In genomic region chr3:4977889-4978258, GRCh38 we compare ENCODE assay signal across 8 cellular contexts. TPM values are rescaled to one million over a fixed set of nuclear protein-coding genes. Genes with fewer than 3 reads are reported as not detected.
DNase-seq lines count a peak whose midpoint lies in the region; ATAC-seq, FAIRE-seq and TF ChIP-seq lines count a peak whose summit lies in the region.

No MANE protein-coding gene starts in this region.

- H4K20me1 ChIP-seq in GM12878 (ENCODE audit: control insufficient read depth, insufficient read depth), result no peaks in the 10 kb centered on the region; the same call in 1 of the 2 replicates

- TF ChIP-seq RAD21 in GM12878 (IDR thresholded peaks at IDR 0.05; ENCODE audit: insufficient read depth, low read depth, low read length), result no peak

- CTCF ChIA-PET in GM12878 (lab: Yijun Ruan, JAX), result interaction anchor here (0.9 to 14.2 kb wide), 15 partner anchors 10 to 266 kb away, joined by 4 to 330 read pairs (median 28); no protein-coding TSS in a partner anchor

- peaks cover 4% of the 10 kb centered on the region for H3K79me1 ChIP-seq in mesenchymal stem cell (replicated peaks; ENCODE audit: low read length, poor library complexity, severe bottlenecking)

- peaks cover 26% of the 10 kb centered on the region for H3K4me1 Mint-ChIP-seq in type B pancreatic cell (ENCODE audit: unreplicated experiment)

- no peak for TF ChIP-seq POLR2A in GM12878 (IDR thresholded peaks at IDR 0.05; ENCODE audit: low read depth, low read length)

- in situ Hi-C loops in GM12878 (cut with MboI), result loop anchor here (5.0 kb wide), 2 partner anchors 131 to 219 kb away; no protein-coding TSS in a partner anchor

- H3K4me3 ChIP-seq in GM12878, result peak overlapping the region; percentile 72
- H3K4me3 ChIP-seq in mesenchymal stem cell (ENCODE audit: insufficient read depth in 1 of 2, low read depth in 1 of 2, low read length in 2 of 2), result peak overlapping the region; percentile 41 to 79

- H3K36me3 ChIP-seq in GM12878 (ENCODE audit: control insufficient read depth in 2 of 2, insufficient read depth in 2 of 2, low read length in 1 of 2) (peaks cover 2 to 11% of the 10 kb centered on the region in 2 experiments), mesenchymal stem cell (ENCODE audit: control insufficient read depth in 1 of 2, insufficient read depth in 2 of 2, low read depth in 1 of 2, low read length in 2 of 2) (peaks cover 6 to 15% of the 10 kb centered on the region in 2 experiments)

- H3K23ac ChIP-seq in mesenchymal stem cell (ENCODE audit: low read length in 2 of 2), result no peak overlapping the region

- peak overlapping the region; percentile 91 to 99 for H3K18ac ChIP-seq in mesenchymal stem cell (ENCODE audit: low read depth in 1 of 2, low read length in 2 of 2)

- FAIRE-seq in GM12878 (lab: Jason Lieb, UNC), result no peak

- SMC1A ChIA-PET in GM12878 (lab: Charles Lee; ENCODE audit: uncharacterized antibody, unreplicated experiment), result interaction anchor here (2.2 to 13.6 kb wide), 16 partner anchors 8 to 257 kb away, joined by 10 to 186 read pairs (median 54); no protein-coding TSS in a partner anchor

- H3K27me3 Mint-ChIP-seq in type B pancreatic cell, result peaks cover 34% of the 10 kb centered on the region

- peaks cover 35% of the 10 kb centered on the region for H3K79me2 ChIP-seq in GM12878 (ENCODE audit: control insufficient read depth, insufficient read depth, low read length)

- intact Hi-C loops in GM12878 (cut with micrococcal nuclease; ENCODE audit: unreplicated experiment), result loop anchor here (1.0 to 5.0 kb wide), 12 partner anchors 41 to 267 kb away; partner anchors contain the start of genes ARL8B and EDEM1

- H2AFZ ChIP-seq in GM12878 (ENCODE audit: control insufficient read depth, low read depth, low read length) (no peak overlapping the region), mesenchymal stem cell (ENCODE audit: low read depth, low read length) (no peak overlapping the region)

- H3K27ac ChIP-seq in GM12878 (ENCODE audit: control insufficient read depth, insufficient read depth) (peak overlapping the region; percentile 84), mesenchymal stem cell (ENCODE audit: low read length, poor library complexity, severe bottlenecking) (peak overlapping the region; percentile 97)

- peak overlapping the region; percentile 97 for H4K91ac ChIP-seq in mesenchymal stem cell (ENCODE audit: low read length)

- ATAC-seq in GM18907 (IDR thresholded peaks at IDR 0.05; ENCODE audit: unreplicated experiment), result peak; percentile 0
- ATAC-seq in GM12878, result no peak

- peak overlapping the region; percentile 56 for H3K4me2 ChIP-seq in GM12878 (ENCODE audit: control insufficient read depth, insufficient read depth)
- H3K4me2 ChIP-seq in mesenchymal stem cell (ENCODE audit: low read length, poor library complexity, severe bottlenecking), result peak overlapping the region; percentile 82

- H2BK120ac ChIP-seq in mesenchymal stem cell (ENCODE audit: low read depth, low read length), result peak overlapping the region; percentile 100

- peak overlapping the region; percentile 93 for H3K27ac Mint-ChIP-seq in type B pancreatic cell

- peak overlapping the region; percentile 86 for H3K4me3 Mint-ChIP-seq in type B pancreatic cell

- TF ChIP-seq EP300 in GM12878 (IDR thresholded peaks at IDR 0.05; ENCODE audit: borderline replicate concordance in 1 of 2, control insufficient read depth in 1 of 2, low read depth in 2 of 2, low read length in 2 of 2), result no peak

- peak overlapping the region; percentile 99 for H2BK15ac ChIP-seq in mesenchymal stem cell (ENCODE audit: low read depth, poor library complexity, severe bottlenecking)

- H3K4me1 ChIP-seq in GM12878 (ENCODE audit: control insufficient read depth, insufficient read depth, low read length), result peaks cover 24% of the 10 kb centered on the region
- H3K4me1 ChIP-seq in mesenchymal stem cell (ENCODE audit: control insufficient read depth, insufficient read depth, low read depth, low read length), result peaks cover 13% of the 10 kb centered on the region

- no peak for TF ChIP-seq CTCF in GM12878 (IDR thresholded peaks at IDR 0.05 in 2 of 3, conservative IDR thresholded peaks at IDR 0.05 in 1 of 3; ENCODE audit: control insufficient read depth in 2 of 3, extremely low read depth in 1 of 3, insufficient read depth in 1 of 3, low read depth in 3 of 3, low read length in 3 of 3)
- TF ChIP-seq CTCF in type B pancreatic cell (conservative IDR thresholded peaks at IDR 0.05), result no peak

- peak overlapping the region; percentile 99 for H4K8ac ChIP-seq in mesenchymal stem cell (ENCODE audit: low read length)

- no peaks in the 10 kb centered on the region for H3K9me3 Mint-ChIP-seq in type B pancreatic cell

- peak overlapping the region; percentile 64 for H3K9ac ChIP-seq in GM12878 (ENCODE audit: control insufficient read depth, insufficient read depth, low read length)
- peak overlapping the region; percentile 96 for H3K9ac ChIP-seq in mesenchymal stem cell (ENCODE audit: low read length)

- peaks cover 7% of the 10 kb centered on the region for H3K36me3 Mint-ChIP-seq in type B pancreatic cell

- H2BK5ac ChIP-seq in mesenchymal stem cell (ENCODE audit: low read depth, low read length, poor library complexity, severe bottlenecking), result peak overlapping the region; percentile 97

- H3K4ac ChIP-seq in mesenchymal stem cell (ENCODE audit: low read depth in 1 of 2, low read length in 2 of 2), result peak overlapping the region; percentile 82 to 86

- TSS peak; percentile 85 for BruUV-seq in GM12878 (replicated peaks; lab: Mats Ljungman, UMichigan)

- peak overlapping the region; percentile 56 to 94 for H3K14ac ChIP-seq in mesenchymal stem cell (ENCODE audit: low read length in 2 of 2)

- POLR2A ChIA-PET in GM12878 (lab: Charles Lee), result interaction anchor here (0.8 to 14.4 kb wide), 13 partner anchors 15 to 257 kb away, joined by 3 to 230 read pairs (median 7); no protein-coding TSS in a partner anchor

- RAD21 ChIA-PET in GM12878 (lab: Charles Lee; ENCODE audit: unreplicated experiment), result interaction anchor here (1.2 to 16.1 kb wide), 15 partner anchors 8 to 266 kb away, joined by 3 to 421 read pairs (median 52); no protein-coding TSS in a partner anchor

- H2BK12ac ChIP-seq in mesenchymal stem cell (ENCODE audit: low read length in 2 of 2), result peak overlapping the region; percentile 26 to 96

- H2AK5ac ChIP-seq in mesenchymal stem cell (ENCODE audit: low read length, severe bottlenecking), result peak overlapping the region; percentile 76

- H3K27me3 ChIP-seq in GM12878 (replicated peaks in 1 of 2; ENCODE audit: control insufficient read depth in 2 of 2, insufficient read depth in 2 of 2, low read length in 1 of 2) (no peaks in the 10 kb centered on the region), mesenchymal stem cell (ENCODE audit: control insufficient read depth in 1 of 2, insufficient read depth in 1 of 2, low read length in 2 of 2) (no peaks in the 10 kb centered on the region)

- H3K9me3 ChIP-seq in GM12878 (replicated peaks; ENCODE audit: control insufficient read depth, insufficient read depth, low read length) (no peaks in the 10 kb centered on the region), mesenchymal stem cell (ENCODE audit: control insufficient read depth, low read length) (no peaks in the 10 kb centered on the region)

- DNase-seq in MV-4-11 (lab: John Stamatoyannopoulos, UW) (peak; percentile 69), GM12878 (ENCODE audit: low read depth, low spot score) (no peak), mesenchymal stem cell (no peak), type B pancreatic cell (ENCODE audit: extremely low spot score, unreplicated experiment) (no peak), NCI-H345 treated with DMSO at 0.1 percent for 48 hours (lab: John Stamatoyannopoulos, UW; ENCODE audit: unreplicated experiment) (no peak), SHP77 (lab: John Stamatoyannopoulos, UW) (no peak), DMS 273 treated with DMSO at 0.1 percent for 48 hours (lab: John Stamatoyannopoulos, UW) (no peak)

- WGBS in GM12878 (ENCODE audit: insufficient coverage, insufficient replicate concordance, low lambda C conversion rate, missing lambda C conversion rate), result under 1% methylated on average over 17 of the region's 17 CpGs
- WGBS in mesenchymal stem cell, result under 1% methylated on average over 17 of the region's 17 CpGs

TF ChIP-seq in GM12878, 131 proteins besides CTCF, POLR2A, EP300 and RAD21 (continues in another document):
- peak; percentile 95 for TF ChIP-seq MLLT1 (IDR thresholded peaks at IDR 0.05)
- peak; percentile 7; the same call in 1 of the 2 replicates for TF ChIP-seq POLR2AphosphoS5 (IDR thresholded peaks at IDR 0.05; ENCODE audit: low read length)
- 0 out of 2 replicates have a peak, but pooled peaks have one; percentile 5 for TF ChIP-seq POLR2AphosphoS2 (IDR thresholded peaks at IDR 0.05; ENCODE audit: low read depth, low read length)

RNA-seq across cellular contexts. Expression of gene BHLHE40, which starts 1.4 kb away (rescaled TPM):
- 205 and 214 TPM in 2 replicates for total RNA-seq in GM12878 (2013; cell fraction: nucleolus; rRNA removed)
- total RNA-seq in GM12878 (2014; rRNA removed), result 58.3 and 61.5 TPM in 2 replicates
- 36.1 and 36.5 TPM in 2 replicates for total RNA-seq in GM12878 (2014; rRNA removed; fragmentation: Illumina TruSeq; extraction: Trizol)
- 91.3 and 93.1 TPM in 2 replicates for total RNA-seq in GM12878 (2021)
- polyA plus RNA-seq in GM12878 (2011; ENCODE audit: low read depth), result 64.3 TPM
- 60.8 and 106 TPM in 2 replicates for polyA plus RNA-seq in GM12878 (2011; rRNA removed)
- polyA plus RNA-seq in GM12878 (2011; cell fraction: cytosol; rRNA removed), result 91.6 and 128 TPM in 2 replicates
- polyA plus RNA-seq in GM12878 (2011; cell fraction: nucleus; rRNA removed), result 163 and 169 TPM in 2 replicates
- polyA plus RNA-seq in GM12878 (2012), result 106 and 116 TPM in 2 replicates
- 65.9 and 78.8 TPM in 2 replicates for polyA plus RNA-seq in GM12878 (2014; fragmentation: Illumina TruSeq; extraction: Trizol)
- polyA plus RNA-seq in GM12878 (2014; fragmentation: Nextera tagmentation; extraction: Ambion mirVana), result 10 to 100 TPM; 25.2 to 38.6 TPM
- polyA plus RNA-seq in GM12878 (2014; rRNA removed), result 62.4 and 63.6 TPM in 2 replicates
- 10 to 100 TPM; 43.9 to 44.5 TPM for polyA plus RNA-seq in GM12878 (2016; fragmentation: Nextera tagmentation; extraction: Ambion mirVana)
- polyA minus RNA-seq in GM12878 (2011; rRNA and poly(A)+ RNA removed), result 93.4 and 100 TPM in 2 replicates
- 60.8 and 70.8 TPM in 2 replicates for polyA minus RNA-seq in GM12878 (2011; cell fraction: cytosol; rRNA and poly(A)+ RNA removed)
- polyA minus RNA-seq in GM12878 (2011; cell fraction: nucleus; rRNA and poly(A)+ RNA removed), result 99.1 and 124 TPM in 2 replicates
- 88.3 TPM for polyA plus RNA-seq in mesenchymal stem cell (2013, experiment 1 of 2)
- 79.7 TPM for polyA plus RNA-seq in mesenchymal stem cell (2013, experiment 2 of 2)
- 13.6 and 40.5 TPM in 2 replicates for total RNA-seq in type B pancreatic cell (ENCODE audit: low replicate concordance)
